36 cellular contexts compared by ENCODE assay signal in the genomic region with DNA sequence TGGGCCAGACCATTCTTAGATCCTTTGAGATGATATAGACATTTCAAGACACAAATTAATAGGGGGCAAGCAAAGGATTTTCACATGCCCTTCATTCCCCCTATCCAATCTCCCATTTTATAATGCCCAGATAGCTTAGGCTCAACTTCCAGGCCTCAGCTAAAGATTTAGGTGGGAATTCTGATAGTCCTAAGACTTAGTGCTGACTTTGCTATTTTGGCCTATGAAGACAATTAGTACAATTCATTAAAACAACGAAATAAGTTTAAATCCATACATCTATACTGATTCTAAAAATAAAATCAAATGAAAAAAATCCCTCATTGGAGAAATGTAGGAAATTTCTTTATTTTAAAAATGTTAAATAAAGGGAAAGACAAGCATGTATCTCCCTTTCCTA.
"Had no signal": no experiment of that assay in that cellular context is flagged by ENCODE, and none has a peak within 500 bp of the region (broad histone marks: within the 10 kb centered on the region; RNA-seq: fewer than 3 reads in every experiment).

No MANE protein-coding gene starts in this region.

- H3K4me3 Mint-ChIP-seq: activated B cell treated with CpG ODN at 0.5 μM for 24 hours; activated CD4-positive, alpha-beta memory T cell treated with anti-CD3 and anti-CD28 coated beads, Interleukin-2, amount 10 ng/mL, durations not matched to agents 7 days and 5 days; activated CD4-positive, alpha-beta T cell treated with anti-CD3 and anti-CD28 coated beads, Interleukin-2, amount 10 ng/mL, durations not matched to agents 7 days and 5 days; activated CD8-positive, alpha-beta memory T cell treated with anti-CD3 and anti-CD28 coated beads, Interleukin-2, amount 10 ng/mL, durations not matched to agents 7 days and 5 days; activated CD8-positive, alpha-beta T cell treated with anti-CD3 and anti-CD28 coated beads, Interleukin-2, amount 10 ng/mL, durations not matched to agents 7 days and 5 days; activated naive CD4-positive, alpha-beta T cell treated with anti-CD3 and anti-CD28 coated beads, Interleukin-2, amount 10 ng/mL, durations not matched to agents 7 days and 5 days; activated naive CD4-positive, alpha-beta T cell treated with anti-CD3 and anti-CD28 coated beads, Interleukin-2, amount 50 U/mL, for 24 hours; activated naive CD8-positive, alpha-beta T cell; activated naive CD8-positive, alpha-beta T cell treated with anti-CD3 and anti-CD28 coated beads, Interleukin-2, amount 10 ng/mL, durations not matched to agents 7 days and 5 days; activated naive CD8-positive, alpha-beta T cell treated with anti-CD3 and anti-CD28 coated beads, Interleukin-2, amount 50 U/mL, for 24 hours; activated T-cell treated with anti-CD3 and anti-CD28 coated beads, Interleukin-2, amount 50 U/mL, for 24 hours; brain; central memory CD8-positive, alpha-beta T cell; T-helper 1 cell treated with Interleukin-12 subunit alpha and Interleukin-12 subunit beta and Interleukin-4 antibody, amounts not matched to agents 30 μg/mL and 1 μg/mL, for 36 hours; T-helper 2 cell treated with Interferon-gamma antibody and Interleukin-4, amounts not matched to agents 5 μg/mL and 100 μg/mL, for 36 hours had no signal

- H3K27me3 ChIP-seq: ascending aorta, cardiac muscle cell had no signal

- H3K4me1 Mint-ChIP-seq: activated B cell treated with CpG ODN at 0.5 μM for 24 hours; activated CD4-positive, alpha-beta memory T cell treated with anti-CD3 and anti-CD28 coated beads, Interleukin-2, amount 10 ng/mL, durations not matched to agents 7 days and 5 days; activated CD4-positive, alpha-beta T cell treated with anti-CD3 and anti-CD28 coated beads, Interleukin-2, amount 10 ng/mL, durations not matched to agents 7 days and 5 days; activated CD8-positive, alpha-beta memory T cell treated with anti-CD3 and anti-CD28 coated beads, Interleukin-2, amount 10 ng/mL, durations not matched to agents 7 days and 5 days; activated naive CD4-positive, alpha-beta T cell treated with anti-CD3 and anti-CD28 coated beads, Interleukin-2, amount 10 ng/mL, durations not matched to agents 7 days and 5 days; activated naive CD4-positive, alpha-beta T cell treated with anti-CD3 and anti-CD28 coated beads, Interleukin-2, amount 50 U/mL, for 24 hours; activated naive CD8-positive, alpha-beta T cell treated with anti-CD3 and anti-CD28 coated beads, Interleukin-2, amount 10 ng/mL, durations not matched to agents 7 days and 5 days; activated naive CD8-positive, alpha-beta T cell treated with anti-CD3 and anti-CD28 coated beads, Interleukin-2, amount 50 U/mL, for 24 hours; brain; central memory CD8-positive, alpha-beta T cell had no signal

- FAIRE-seq: bronchial epithelial cell, colon, TTC549 had no signal

- ATAC-seq: activated CD8-positive, alpha-beta memory T cell treated with anti-CD3 and anti-CD28 coated beads, Interleukin-2, amount 10 ng/mL, durations not matched to agents 7 days and 5 days; activated CD8-positive, alpha-beta T cell treated with anti-CD3 and anti-CD28 coated beads, Interleukin-2, amount 10 ng/mL, durations not matched to agents 7 days and 5 days; activated naive CD8-positive, alpha-beta T cell treated with anti-CD3 and anti-CD28 coated beads, Interleukin-2, amount 50 U/mL, for 24 hours had no signal

- H3K36me3 ChIP-seq: ascending aorta, cardiac muscle cell had no signal

- H3K27ac Mint-ChIP-seq: activated B cell treated with CpG ODN at 0.5 μM for 24 hours; activated CD4-positive, alpha-beta memory T cell treated with anti-CD3 and anti-CD28 coated beads, Interleukin-2, amount 10 ng/mL, durations not matched to agents 7 days and 5 days; activated CD4-positive, alpha-beta T cell treated with anti-CD3 and anti-CD28 coated beads, Interleukin-2, amount 10 ng/mL, durations not matched to agents 7 days and 5 days; activated CD8-positive, alpha-beta memory T cell treated with anti-CD3 and anti-CD28 coated beads, Interleukin-2, amount 10 ng/mL, durations not matched to agents 7 days and 5 days; activated CD8-positive, alpha-beta T cell treated with anti-CD3 and anti-CD28 coated beads, Interleukin-2, amount 10 ng/mL, durations not matched to agents 7 days and 5 days; activated naive CD4-positive, alpha-beta T cell treated with anti-CD3 and anti-CD28 coated beads, Interleukin-2, amount 10 ng/mL, durations not matched to agents 7 days and 5 days; activated naive CD4-positive, alpha-beta T cell treated with anti-CD3 and anti-CD28 coated beads, Interleukin-2, amount 50 U/mL, for 24 hours; activated naive CD8-positive, alpha-beta T cell; activated naive CD8-positive, alpha-beta T cell treated with anti-CD3 and anti-CD28 coated beads, Interleukin-2, amount 10 ng/mL, durations not matched to agents 7 days and 5 days; activated naive CD8-positive, alpha-beta T cell treated with anti-CD3 and anti-CD28 coated beads, Interleukin-2, amount 50 U/mL, for 24 hours; activated T-cell treated with anti-CD3 and anti-CD28 coated beads, Interleukin-2, amount 50 U/mL, for 24 hours; activated T-helper 2 cell treated with anti-CD3 and anti-CD28 coated beads, Interferon-gamma antibody, Interleukin-2, Interleukin-4, amounts not matched to agents 10 μg/mL and 5 μg/mL and 100 μg/mL, durations not matched to agents 14 hours and 24 hours and 36 hours; brain; T-helper 1 cell treated with Interleukin-12 subunit alpha and Interleukin-12 subunit beta and Interleukin-4 antibody, amounts not matched to agents 30 μg/mL and 1 μg/mL, for 36 hours; T-helper 2 cell treated with Interferon-gamma antibody and Interleukin-4, amounts not matched to agents 5 μg/mL and 100 μg/mL, for 36 hours had no signal

- DNase-seq: activated B cell treated with CpG ODN at 0.5 μM for 24 hours; activated CD4-positive, alpha-beta memory T cell treated with anti-CD3 and anti-CD28 coated beads, Interleukin-2, amount 10 ng/mL, durations not matched to agents 7 days and 5 days; activated CD4-positive, alpha-beta T cell treated with anti-CD3 and anti-CD28 coated beads for 48 hours; activated CD4-positive, alpha-beta T cell treated with anti-CD3 and anti-CD28 coated beads, Interleukin-2, amount 10 ng/mL, durations not matched to agents 7 days and 5 days; activated CD4-positive, alpha-beta T cell treated with anti-CD3 and anti-CD28 coated beads, Interleukin-2, amount 50 U/mL, for 48 hours; activated CD4-positive, CD25-positive, alpha-beta regulatory T cell treated with anti-CD3 and anti-CD28 coated beads, Interleukin-2, amount 50 U/mL, for 72 hours; activated CD8-positive, alpha-beta memory T cell treated with anti-CD3 and anti-CD28 coated beads for 24 hours; activated CD8-positive, alpha-beta memory T cell treated with anti-CD3 and anti-CD28 coated beads, Interleukin-2, amount 10 ng/mL, durations not matched to agents 7 days and 5 days; activated CD8-positive, alpha-beta memory T cell treated with anti-CD3 and anti-CD28 coated beads, Interleukin-2, amount 50 U/mL, for 48 hours; activated CD8-positive, alpha-beta T cell treated with anti-CD3 and anti-CD28 coated beads, Interleukin-2, amount 10 ng/mL, durations not matched to agents 7 days and 5 days; activated effector memory CD4-positive, alpha-beta T cell treated with Interleukin-2 at 50 U/mL for 16 hours; activated gamma-delta T cell; activated naive CD4-positive, alpha-beta T cell treated with anti-CD3 and anti-CD28 coated beads, Interleukin-2, amount 10 ng/mL, durations not matched to agents 7 days and 5 days; activated naive CD4-positive, alpha-beta T cell treated with Interleukin-2 at 50 U/mL for 16 hours; activated naive CD8-positive, alpha-beta T cell treated with anti-CD3 and anti-CD28 coated beads, Interleukin-2, amount 10 ng/mL, durations not matched to agents 7 days and 5 days; activated naive CD8-positive, alpha-beta T cell treated with anti-CD3 and anti-CD28 coated beads, Interleukin-2, amount 50 U/mL, for 24 hours; activated T-cell treated with anti-CD3 and anti-CD28 coated beads, Interleukin-2, amount 50 U/mL, for 24 hours; activated T-cell treated with anti-CD3 and anti-CD28 coated beads, Interleukin-2, amount 50 U/mL, for 48 hours; amygdala; anterior cingulate cortex; caudate nucleus; T-helper 2 cell; T-helper 9 cell had no signal

- H3K4me1 ChIP-seq: ascending aorta had no signal

- H3K27ac ChIP-seq: ascending aorta, cardiac muscle cell, VCaP had no signal

- H3K9me3 ChIP-seq: ascending aorta had no signal

- H3K27me3 Mint-ChIP-seq: activated B cell treated with CpG ODN at 0.5 μM for 24 hours; activated CD4-positive, alpha-beta memory T cell treated with anti-CD3 and anti-CD28 coated beads, Interleukin-2, amount 10 ng/mL, durations not matched to agents 7 days and 5 days; activated CD4-positive, alpha-beta T cell treated with anti-CD3 and anti-CD28 coated beads, Interleukin-2, amount 10 ng/mL, durations not matched to agents 7 days and 5 days; activated CD8-positive, alpha-beta memory T cell treated with anti-CD3 and anti-CD28 coated beads, Interleukin-2, amount 10 ng/mL, durations not matched to agents 7 days and 5 days; activated naive CD4-positive, alpha-beta T cell treated with anti-CD3 and anti-CD28 coated beads, Interleukin-2, amount 10 ng/mL, durations not matched to agents 7 days and 5 days; activated naive CD8-positive, alpha-beta T cell; activated naive CD8-positive, alpha-beta T cell treated with anti-CD3 and anti-CD28 coated beads, Interleukin-2, amount 10 ng/mL, durations not matched to agents 7 days and 5 days; activated naive CD8-positive, alpha-beta T cell treated with anti-CD3 and anti-CD28 coated beads, Interleukin-2, amount 50 U/mL, for 24 hours; activated T-cell treated with anti-CD3 and anti-CD28 coated beads, Interleukin-2, amount 50 U/mL, for 24 hours; central memory CD8-positive, alpha-beta T cell had no signal

- H3K4me3 ChIP-seq: ascending aorta, cardiac muscle cell had no signal

- H3K36me3 Mint-ChIP-seq: activated CD8-positive, alpha-beta memory T cell treated with anti-CD3 and anti-CD28 coated beads, Interleukin-2, amount 10 ng/mL, durations not matched to agents 7 days and 5 days; activated naive CD4-positive, alpha-beta T cell treated with anti-CD3 and anti-CD28 coated beads, Interleukin-2, amount 10 ng/mL, durations not matched to agents 7 days and 5 days; activated naive CD4-positive, alpha-beta T cell treated with anti-CD3 and anti-CD28 coated beads, Interleukin-2, amount 50 U/mL, for 24 hours; activated naive CD8-positive, alpha-beta T cell; activated naive CD8-positive, alpha-beta T cell treated with anti-CD3 and anti-CD28 coated beads, Interleukin-2, amount 10 ng/mL, durations not matched to agents 7 days and 5 days; brain had no signal
